Comparison of ENCODE assay signal across 24 cellular contexts in the genomic region with DNA sequence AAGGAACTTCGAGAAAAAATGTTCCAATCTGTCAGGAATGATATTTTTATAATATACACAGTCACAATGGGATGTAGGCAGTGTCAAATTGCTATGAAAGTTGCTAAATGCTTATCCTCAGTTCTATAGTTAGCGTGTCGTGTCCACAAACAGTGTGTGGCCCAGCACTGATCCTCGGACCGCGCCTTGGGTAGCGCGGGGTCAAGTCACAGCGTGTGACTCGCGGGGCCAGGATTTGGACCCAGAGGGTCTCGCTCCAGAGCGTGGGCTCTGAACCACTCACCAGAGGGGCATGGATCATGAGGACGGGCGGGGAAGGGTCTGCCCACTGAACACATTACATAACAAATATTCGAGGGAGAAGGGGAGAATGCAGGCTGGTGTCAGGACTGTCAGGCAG.
"Had no signal": no experiment of that assay in that cellular context is flagged by ENCODE, and none has a peak within 500 bp of the region (broad histone marks: within the 10 kb centered on the region; RNA-seq: fewer than 3 reads in every experiment).

No MANE protein-coding gene starts in this region.

- ATAC-seq: left lung; lower lobe of right lung; natural killer cell; pancreas; stimulated activated memory B cell treated with anti-CD40 and anti-IgM and Interleukin-4, amounts not matched to agents 10 μg/mL and 1 μg/mL and 100 μg/mL, for 72 hours; stimulated activated naive CD8-positive, alpha-beta T cell treated with anti-CD3 and anti-CD28 coated beads, Interleukin-15, amount 100 ng/mL, for 72 hours; T-helper 17 cell had no signal

- H3K27ac Mint-ChIP-seq: activated naive CD4-positive, alpha-beta T cell treated with anti-CD3 and anti-CD28 coated beads for 36 hours; activated T-helper 1 cell treated with anti-CD3 and anti-CD28 coated beads, Interleukin-12 subunit alpha, Interleukin-12 subunit beta, Interleukin-2, Interleukin-4 antibody, amounts not matched to agents 30 ng/mL and 10 ng/mL and 1 ng/mL, durations not matched to agents 14 hours and 24 hours and 36 hours; dendritic cell treated with granulocyte-macrophage colony-stimulating factor and Interleukin-4, amounts not matched to agents 40 ng/mL and 50 ng/mL, for 4 days; natural killer cell; stimulated activated memory B cell treated with anti-CD40 and anti-IgM and Interleukin-4, amounts not matched to agents 10 μg/mL and 1 μg/mL and 100 μg/mL, for 72 hours had no signal

- H3K9me3 Mint-ChIP-seq: activated naive CD4-positive, alpha-beta T cell treated with anti-CD3 and anti-CD28 coated beads for 36 hours; activated T-helper 1 cell treated with anti-CD3 and anti-CD28 coated beads, Interleukin-12 subunit alpha, Interleukin-12 subunit beta, Interleukin-2, Interleukin-4 antibody, amounts not matched to agents 30 ng/mL and 10 ng/mL and 1 ng/mL, durations not matched to agents 14 hours and 24 hours and 36 hours; natural killer cell; stimulated activated naive CD8-positive, alpha-beta T cell treated with anti-CD3 and anti-CD28 coated beads, Interleukin-15, amount 100 ng/mL, for 72 hours had no signal

- H3K27me3 Mint-ChIP-seq: stimulated activated naive CD8-positive, alpha-beta T cell treated with anti-CD3 and anti-CD28 coated beads, Interleukin-15, amount 100 ng/mL, for 72 hours; T-helper 17 cell had no signal

- DNase-seq: activated CD4-positive, alpha-beta T cell treated with anti-CD3 and anti-CD28 coated beads, Interleukin-2, amount 50 U/mL, for 1 hour; activated effector memory CD4-positive, alpha-beta T cell treated with anti-CD3 and anti-CD28 coated beads, Interleukin-2, amount 50 U/mL, for 16 hours; activated naive CD4-positive, alpha-beta T cell treated with anti-CD3 and anti-CD28 coated beads for 36 hours; amniotic stem cell; central memory CD4-positive, alpha-beta T cell; effector CD4-positive, alpha-beta T cell; esophagus squamous epithelium; foreskin melanocyte; lower lobe of right lung; mesendoderm; natural killer cell; pancreas; retina; sigmoid colon; small intestine; stimulated activated CD4-positive, alpha-beta T cell treated with anti-CD3 and anti-CD28 coated beads, Interleukin-4, amount 100 ng/mL, for 24 hours; stimulated activated naive CD8-positive, alpha-beta T cell treated with anti-CD3 and anti-CD28 coated beads, Interleukin-15, amount 100 ng/mL, for 72 hours; substantia nigra; T-helper 17 cell; upper lobe of left lung had no signal

- H3K4me1 Mint-ChIP-seq: stimulated activated memory B cell treated with anti-CD40 and anti-IgM and Interleukin-4, amounts not matched to agents 10 μg/mL and 1 μg/mL and 100 μg/mL, for 72 hours; stimulated activated naive CD8-positive, alpha-beta T cell treated with anti-CD3 and anti-CD28 coated beads, Interleukin-15, amount 100 ng/mL, for 72 hours had no signal

- H3K4me3 Mint-ChIP-seq: activated naive CD4-positive, alpha-beta T cell treated with anti-CD3 and anti-CD28 coated beads for 36 hours; activated T-helper 1 cell treated with anti-CD3 and anti-CD28 coated beads, Interleukin-12 subunit alpha, Interleukin-12 subunit beta, Interleukin-2, Interleukin-4 antibody, amounts not matched to agents 30 ng/mL and 10 ng/mL and 1 ng/mL, durations not matched to agents 14 hours and 24 hours and 36 hours; dendritic cell treated with granulocyte-macrophage colony-stimulating factor and Interleukin-4, amounts not matched to agents 40 ng/mL and 50 ng/mL, for 4 days; natural killer cell; stimulated activated memory B cell treated with anti-CD40 and anti-IgM and Interleukin-4, amounts not matched to agents 10 μg/mL and 1 μg/mL and 100 μg/mL, for 72 hours; stimulated activated naive CD8-positive, alpha-beta T cell treated with anti-CD3 and anti-CD28 coated beads, Interleukin-15, amount 100 ng/mL, for 72 hours; T-helper 17 cell had no signal

- H3K36me3 Mint-ChIP-seq: natural killer cell; stimulated activated memory B cell treated with anti-CD40 and anti-IgM and Interleukin-4, amounts not matched to agents 10 μg/mL and 1 μg/mL and 100 μg/mL, for 72 hours had no signal
